ENCODE assay signal across 17 cellular contexts in the genomic region with DNA sequence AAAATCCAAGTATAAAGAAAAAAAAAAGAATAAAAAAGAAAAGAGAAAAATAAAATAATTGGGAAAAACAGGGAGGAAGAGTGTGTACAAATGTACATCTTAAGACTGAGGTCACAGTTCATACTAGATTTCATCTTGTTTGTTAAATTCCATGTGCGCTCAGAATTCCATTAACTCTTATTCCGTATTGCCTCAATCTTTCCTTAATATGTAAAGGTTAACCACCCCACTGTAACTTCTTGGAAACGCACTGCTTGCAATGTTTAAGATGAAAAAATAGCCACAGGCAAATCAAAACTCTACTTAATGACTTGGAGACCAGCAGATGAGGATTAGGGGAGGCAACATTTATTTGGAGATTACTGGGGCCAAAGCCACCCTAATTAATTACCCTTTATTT. TPM values are rescaled to one million over a fixed set of nuclear protein-coding genes. Genes with fewer than 3 reads are reported as not detected.
"Had no signal": no experiment of that assay in that cellular context is flagged by ENCODE, and none has a peak within 500 bp of the region (broad histone marks: within the 10 kb centered on the region; RNA-seq: fewer than 3 reads in every experiment).

No MANE protein-coding gene starts in this region.

- H3K9me3 ChIP-seq: gastroesophageal sphincter had no signal

- H3K27me3 Mint-ChIP-seq: activated CD4-positive, alpha-beta T cell treated with anti-CD3 and anti-CD28 coated beads, Interleukin-2, amount 10 ng/mL, durations not matched to agents 24 days and 14 days; activated naive CD4-positive, alpha-beta T cell treated with anti-CD3 and anti-CD28 coated beads, Interleukin-2, amount 50 U/mL, for 24 hours; type B pancreatic cell had no signal

- H3K4me1 Mint-ChIP-seq: memory B cell had no signal

- H3K36me3 ChIP-seq: gastroesophageal sphincter had no signal

- H3K27ac Mint-ChIP-seq: activated CD4-positive, alpha-beta T cell treated with anti-CD3 and anti-CD28 coated beads, Interleukin-2, amount 10 ng/mL, durations not matched to agents 24 days and 14 days; activated CD8-positive, alpha-beta T cell treated with anti-CD3 and anti-CD28 coated beads, Interleukin-2, amount 10 ng/mL, durations not matched to agents 7 days and 5 days; activated naive CD4-positive, alpha-beta T cell treated with anti-CD3 and anti-CD28 coated beads, Interleukin-2, amount 50 U/mL, for 24 hours; memory B cell; T-helper 2 cell treated with Interferon-gamma antibody and Interleukin-4, amounts not matched to agents 5 μg/mL and 100 μg/mL, for 36 hours had no signal

- H3K4me3 Mint-ChIP-seq: activated CD4-positive, alpha-beta T cell treated with anti-CD3 and anti-CD28 coated beads, Interleukin-2, amount 10 ng/mL, durations not matched to agents 24 days and 14 days; activated CD8-positive, alpha-beta T cell treated with anti-CD3 and anti-CD28 coated beads, Interleukin-2, amount 10 ng/mL, durations not matched to agents 7 days and 5 days; activated naive CD4-positive, alpha-beta T cell treated with anti-CD3 and anti-CD28 coated beads, Interleukin-2, amount 50 U/mL, for 24 hours; memory B cell; T-helper 2 cell treated with Interferon-gamma antibody and Interleukin-4, amounts not matched to agents 5 μg/mL and 100 μg/mL, for 36 hours; type B pancreatic cell had no signal

- H3K4me3 ChIP-seq: gastroesophageal sphincter had no signal

- H3K27me3 ChIP-seq: gastroesophageal sphincter had no signal

- H3K27ac ChIP-seq: gastroesophageal sphincter had no signal

- DNase-seq: activated CD4-positive, alpha-beta T cell treated with anti-CD3 and anti-CD28 coated beads, Interleukin-2, amount 10 ng/mL, durations not matched to agents 24 days and 14 days; activated CD4-positive, CD25-positive, alpha-beta regulatory T cell; activated CD8-positive, alpha-beta memory T cell treated with anti-CD3 and anti-CD28 coated beads, Interleukin-2, amount 50 U/mL, for 4 hours; activated CD8-positive, alpha-beta T cell treated with anti-CD3 and anti-CD28 coated beads, Interleukin-2, amount 10 ng/mL, durations not matched to agents 7 days and 5 days; activated effector memory CD4-positive, alpha-beta T cell treated with anti-CD3 and anti-CD28 coated beads, Interleukin-2, amount 50 U/mL, for 16 hours; activated T-cell treated with anti-CD3 and anti-CD28 coated beads, Interleukin-2, amount 50 U/mL, for 48 hours; amygdala; dermis blood vessel endothelial cell; islet precursor cell; stimulated activated CD4-positive, alpha-beta T cell treated with anti-CD3 and anti-CD28 coated beads, Interleukin-12 subunit alpha, Interleukin-12 subunit beta, amount 100 ng/mL, for 4 hours; stimulated activated CD4-positive, alpha-beta T cell treated with anti-CD3 and anti-CD28 coated beads, Interleukin-2, amount 100 ng/mL, for 24 hours had no signal

- H3K9me3 Mint-ChIP-seq: activated naive CD4-positive, alpha-beta T cell treated with anti-CD3 and anti-CD28 coated beads, Interleukin-2, amount 50 U/mL, for 24 hours; memory B cell; T-helper 2 cell treated with Interferon-gamma antibody and Interleukin-4, amounts not matched to agents 5 μg/mL and 100 μg/mL, for 36 hours had no signal

RNA-seq across cellular contexts. Expression of gene KCNE1, which starts 23.9 kb away (rescaled TPM):
- total RNA-seq: activated CD4-positive, alpha-beta T cell treated with anti-CD3 and anti-CD28 coated beads, Interleukin-2, amount 10 ng/mL, durations not matched to agents 24 days and 14 days; epithelial cell of proximal tubule had no signal
